1 cellular context compared by ENCODE assay signal in the genomic region with DNA sequence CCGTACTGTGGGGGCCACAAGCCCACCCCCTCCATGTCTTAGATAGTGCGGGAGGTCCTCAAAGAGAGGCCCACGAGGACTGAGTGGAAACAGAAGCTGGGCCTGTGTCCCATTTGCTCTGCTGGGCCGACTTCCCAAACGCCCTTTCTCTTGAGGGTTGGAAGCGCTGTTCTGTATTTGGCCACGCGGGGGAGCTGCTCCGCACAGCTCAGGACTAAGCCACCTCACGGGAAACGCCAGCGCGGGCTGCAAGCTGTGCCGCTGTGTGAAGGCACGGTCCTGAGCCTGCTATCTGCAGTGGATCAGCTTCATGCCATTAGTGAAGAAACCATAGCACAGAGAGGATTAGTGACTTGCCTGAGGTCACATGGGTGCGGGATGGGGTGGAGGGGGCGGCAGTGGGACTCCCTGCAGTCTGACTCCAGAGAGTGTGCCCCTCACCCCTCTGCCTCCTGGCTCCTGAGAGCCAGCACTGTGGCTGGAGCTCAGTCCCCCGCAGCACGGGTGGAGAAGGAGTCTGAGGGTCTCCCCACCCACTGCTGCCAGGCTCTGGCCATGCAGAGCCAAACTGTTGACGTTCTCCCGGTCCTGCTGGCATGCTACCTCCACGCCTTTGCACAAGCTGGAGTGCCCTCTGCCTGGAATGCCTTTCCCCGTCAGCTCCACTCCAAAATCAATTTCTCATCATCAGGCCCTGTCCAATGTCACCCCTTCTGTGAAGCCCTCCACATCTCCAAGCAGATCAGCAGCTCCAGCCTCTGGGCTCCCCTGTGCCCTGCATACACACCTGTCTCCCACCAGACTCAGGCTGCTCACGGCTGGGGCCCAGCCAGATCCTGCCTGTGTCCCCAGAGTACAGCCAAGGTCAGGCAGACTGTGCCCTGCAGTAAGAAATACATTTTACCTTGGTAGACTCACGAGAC.
A peak's percentile ranks its signal among the peaks of the same experiment; 100 is the strongest.
TF ChIP-seq lines count a peak whose summit lies in the region.

No MANE protein-coding gene starts in this region.

TF ChIP-seq in H1, 55 proteins besides CTCF, POLR2A, EP300 and RAD21:
- peak; percentile 24; the same call in 1 of the 2 replicates for TF ChIP-seq BACH1 (IDR thresholded peaks at IDR 0.05; ENCODE audit: low read length)
- TF ChIP-seq BCL11A (IDR thresholded peaks at IDR 0.05; ENCODE audit: low read depth in 2 of 2, low read length in 2 of 2), result no peak
- TF ChIP-seq KDM4A (IDR thresholded peaks at IDR 0.05; ENCODE audit: low read depth, low read length, severe bottlenecking), result no peak
- TF ChIP-seq RBBP5 (IDR thresholded peaks at IDR 0.05; ENCODE audit: borderline replicate concordance, low read depth, low read length), result no peak
- TF ChIP-seq EGR1 (IDR thresholded peaks at IDR 0.05; ENCODE audit: borderline replicate concordance, low read depth, low read length), result no peak
- TF ChIP-seq FOSL1 (IDR thresholded peaks at IDR 0.05; ENCODE audit: insufficient read depth, low read depth, low read length), result no peak
- peak; percentile 22; the same call in 1 of the 2 replicates for TF ChIP-seq GABPA (IDR thresholded peaks at IDR 0.05; ENCODE audit: borderline replicate concordance, insufficient read depth, low read length)
- 0 out of 2 replicates have a peak, but pooled peaks have one; percentile 19 for TF ChIP-seq SUZ12 (IDR thresholded peaks at IDR 0.05; ENCODE audit: low read length)
